22 cellular contexts compared by ENCODE assay signal in genomic region chr2:219158025-219158424, GRCh38. TPM values are rescaled to one million over a fixed set of nuclear protein-coding genes. Genes with fewer than 3 reads are reported as not detected.
DNase-seq lines count a peak whose midpoint lies in the region; ATAC-seq and TF ChIP-seq lines count a peak whose summit lies in the region.
"Had no signal": no experiment of that assay in that cellular context is flagged by ENCODE, and none has a peak within 500 bp of the region (broad histone marks: within the 10 kb centered on the region; RNA-seq: fewer than 3 reads in every experiment).

No MANE protein-coding gene starts in this region.

- peak overlapping the region; percentile 23; the same call in 1 of the 2 replicates for H2AK5ac ChIP-seq in IMR-90 (ENCODE audit: low read depth, low read length)

- ATAC-seq in IMR-90 (ENCODE audit: low read depth): no peak
- ATAC-seq: A549, GM12878, GM23338, HCT116 had no signal

- H4K8ac ChIP-seq in IMR-90 (ENCODE audit: low read depth in 2 of 2, low read length in 2 of 2): no peak overlapping the region

- dilution Hi-C loops in IMR-90 (cut with HindIII; ENCODE audit: low sequenced_read_pairs, unreplicated experiment): no loop called here

- H2AK9ac ChIP-seq in IMR-90 (replicated peaks; ENCODE audit: low read depth, low read length, poor library complexity): no peak overlapping the region

- intact Hi-C loops in IMR-90 (cut with micrococcal nuclease): no loop called here

- no peak overlapping the region for H2BK15ac ChIP-seq in IMR-90 (ENCODE audit: low read depth, low read length)

- POLR2A ChIA-PET in HEK293 (lab: Yijun Ruan, JAX): no interaction called here
- POLR2A ChIA-PET in IMR-90 (lab: Charles Lee; ENCODE audit: unreplicated experiment): no interaction called here

- WGBS in IMR-90 (ENCODE audit: extremely low coverage in 2 of 2, insufficient read length in 1 of 2), 2 experiments: 90% methylated on average over 1 of the region's 4 CpGs; no CpG with 5 or more reads in 1 of the 2 experiments

- no peak for TF ChIP-seq POLR2A in IMR-90 (IDR thresholded peaks at IDR 0.05; ENCODE audit: low read depth, low read length)

- H3K27ac ChIP-seq in HEK293 (ENCODE audit: extremely low read depth, low read depth, low read length) (no peak overlapping the region), IMR-90 (ENCODE audit: insufficient read depth, low read length) (no peak overlapping the region), MM.1S (ENCODE audit: low read length) (no peak overlapping the region)
- H3K27ac ChIP-seq: A549; BLaER1 treated with 17β-estradiol and CSF1 and Interleukin-3, amounts not matched to agents 10 nM and 100 nM had no signal

- no peak overlapping the region for H3K23ac ChIP-seq in IMR-90 (ENCODE audit: low read depth, low read length)

- H3K14ac ChIP-seq in IMR-90 (replicated peaks; ENCODE audit: low read depth, low read length): no peak overlapping the region

- no peaks in the 10 kb centered on the region for H4K20me1 ChIP-seq in IMR-90 (ENCODE audit: insufficient read depth, low read length)
- H4K20me1 ChIP-seq in MM.1S (ENCODE audit: insufficient read depth, low read length): no peaks in the 10 kb centered on the region

- H4K5ac ChIP-seq in IMR-90 (ENCODE audit: low read depth, low read length): no peak overlapping the region

- no peak overlapping the region for H3K56ac ChIP-seq in IMR-90 (ENCODE audit: extremely low read depth, insufficient read depth, low read length)

- no peak overlapping the region for H3K18ac ChIP-seq in IMR-90 (ENCODE audit: low read depth, low read length)

- H3K4me2 ChIP-seq in IMR-90 (ENCODE audit: low read depth, low read length) (no peak overlapping the region), MM.1S (ENCODE audit: low read depth, low read length) (no peak overlapping the region)
- H3K4me2 ChIP-seq: A549; BLaER1 treated with 17β-estradiol and CSF1 and Interleukin-3, amounts not matched to agents 10 nM and 100 nM; GM23338 had no signal

- CTCF ChIA-PET in HEK293 (lab: Yijun Ruan, JAX) (interaction anchor here (0.6 to 9.1 kb wide), 18 partner anchors 13 to 372 kb away, joined by 3 to 123 read pairs (median 8); partner anchors contain the start of gene SLC23A3), IMR-90 (lab: Yijun Ruan, JAX) (interaction anchor here (0.6 to 1.3 kb wide), 3 partner anchors 99 to 211 kb away, joined by 3 to 4 read pairs (median 3); no protein-coding TSS in a partner anchor)

- H3K9ac ChIP-seq in IMR-90 (ENCODE audit: low read depth, low read length) (no peak overlapping the region), MM.1S (ENCODE audit: low read length) (no peak overlapping the region)

- no peak for TF ChIP-seq RAD21 in IMR-90 (IDR thresholded peaks at IDR 0.05; ENCODE audit: low read length)

- H3K36me3 ChIP-seq in HEK293 (ENCODE audit: control insufficient read depth in 2 of 2, insufficient read depth in 1 of 2, low read length in 2 of 2) (peaks cover 3 to 29% of the 10 kb centered on the region in 2 experiments), IMR-90 (ENCODE audit: control insufficient read depth, insufficient read depth, low read length) (0 out of 2 replicates have a peak, but pooled peaks cover 3% of the 10 kb centered on the region), MM.1S (replicated peaks; ENCODE audit: insufficient read depth, low read length) (peaks cover 3% of the 10 kb centered on the region; the same call in 1 of the 2 replicates)

- no peak overlapping the region for H4K91ac ChIP-seq in IMR-90 (ENCODE audit: insufficient read depth, low read depth, low read length)

- H3K79me1 ChIP-seq in IMR-90 (ENCODE audit: low read depth in 1 of 2, low read length in 2 of 2): peaks cover 5 to 17% of the 10 kb centered on the region in 2 experiments; a peak in 2 of 4 replicates

- TF ChIP-seq CTCF in HEK293 (tag by site-specific recombination; IDR thresholded peaks at IDR 0.05) (no peak), IMR-90 (conservative IDR thresholded peaks at IDR 0.05; ENCODE audit: low read depth, low read length) (no peak), GM20000 (IDR thresholded peaks at IDR 0.05; ENCODE audit: extremely low read depth, missing control alignments) (no peak), MM.1S (IDR thresholded peaks at IDR 0.05; ENCODE audit: low read length) (no peak)

- H3K27me3 ChIP-seq in IMR-90 (ENCODE audit: control insufficient read depth, insufficient read depth, low read length) (no peaks in the 10 kb centered on the region), MM.1S (replicated peaks; ENCODE audit: insufficient read depth, low read length) (no peaks in the 10 kb centered on the region)
- H3K27me3 ChIP-seq: BE2C; BLaER1 treated with 17β-estradiol and CSF1 and Interleukin-3, amounts not matched to agents 10 nM and 100 nM had no signal

- no peaks in the 10 kb centered on the region for H3K9me3 ChIP-seq in HEK293 (ENCODE audit: control insufficient read depth, insufficient read depth, low read depth, low read length)
- H3K9me3 ChIP-seq in IMR-90 (ENCODE audit: control insufficient read depth, insufficient read depth, low read length): no peaks in the 10 kb centered on the region
- H3K9me3 ChIP-seq in MM.1S (replicated peaks; ENCODE audit: insufficient read depth, low read length): no peaks in the 10 kb centered on the region
- H3K9me3 ChIP-seq: A549; BE2C; BLaER1 treated with 17β-estradiol and CSF1 and Interleukin-3, amounts not matched to agents 10 nM and 100 nM had no signal

- H2BK5ac ChIP-seq in IMR-90 (ENCODE audit: low read depth, low read length, poor library complexity, severe bottlenecking): no peak overlapping the region

- no peak overlapping the region for H2BK20ac ChIP-seq in IMR-90 (ENCODE audit: low read depth, low read length)

- H3K4me3 ChIP-seq in HEK293 (ENCODE audit: low read depth, low read length): no peak overlapping the region
- H3K4me3 ChIP-seq in IMR-90 (ENCODE audit: insufficient read depth, low read depth, low read length): no peak overlapping the region
- no peak overlapping the region for H3K4me3 ChIP-seq in MM.1S (ENCODE audit: low read length)
- H3K4me3 ChIP-seq: A549; BLaER1 treated with 17β-estradiol and CSF1 and Interleukin-3, amounts not matched to agents 10 nM and 100 nM; GM12878; GM23338 had no signal

- H3K4me1 ChIP-seq in HEK293 (ENCODE audit: control insufficient read depth, insufficient read depth, low read length) (peaks cover 5% of the 10 kb centered on the region; the same call in 1 of the 2 replicates), IMR-90 (ENCODE audit: control insufficient read depth, insufficient read depth, low read length) (peaks cover 3% of the 10 kb centered on the region; the same call in 1 of the 2 replicates), MM.1S (ENCODE audit: low read length) (peaks cover 5% of the 10 kb centered on the region; the same call in 1 of the 2 replicates)
- H3K4me1 ChIP-seq: BE2C had no signal

- no peaks in the 10 kb centered on the region for H3F3A ChIP-seq in MM.1S (ENCODE audit: insufficient read depth, low read length)

- no peaks in the 10 kb centered on the region for H3K9me2 ChIP-seq in MM.1S (replicated peaks; ENCODE audit: insufficient read depth, low read length)

- DNase-seq in IMR-90 (no peak), mesenteric fat pad (ENCODE audit: low spot score) (peak; percentile 57), GM20000 (ENCODE audit: low spot score) (no peak), MM.1S (no peak)
- DNase-seq in stimulated activated CD4-positive, alpha-beta T cell treated with anti-CD3 and anti-CD28 coated beads, Interleukin-15, amount 100 ng/mL, for 24 hours: no peak
- DNase-seq: 8988T; ACHN; AML-193; BE2C; CD4-positive, alpha-beta T cell; CD8-positive, alpha-beta memory T cell; DMS 273 treated with DMSO at 0.1 percent for 48 hours; DMS79; GDM1; H9 had no signal

- H3K4ac ChIP-seq in IMR-90 (ENCODE audit: low read depth, low read length): no peak overlapping the region

- no peaks in the 10 kb centered on the region; the same call in 1 of the 2 replicates for H3K9me1 ChIP-seq in IMR-90 (ENCODE audit: insufficient read depth, low read length)

- BruUV-seq in IMR-90 (replicated peaks; lab: Mats Ljungman, UMichigan): no TSS peak

- H2AFZ ChIP-seq in IMR-90 (replicated peaks; ENCODE audit: low read length, poor library complexity) (no peak overlapping the region), MM.1S (ENCODE audit: low read length) (no peak overlapping the region)
- H2AFZ ChIP-seq: GM23338 had no signal

- H2BK120ac ChIP-seq in IMR-90 (ENCODE audit: low read depth, low read length): no peak overlapping the region

- H3K79me2 ChIP-seq in MM.1S (ENCODE audit: low read length): peaks cover 8% of the 10 kb centered on the region; the same call in 1 of the 2 replicates

- in situ Hi-C loops in IMR-90 (cut with MboI; ENCODE audit: low sequenced_read_pairs): no loop called here

TF ChIP-seq in HEK293, 187 proteins besides CTCF, POLR2A, EP300 and RAD21 (continues in another document):
- TF ChIP-seq ZBTB20 (tag by site-specific recombination; IDR thresholded peaks at IDR 0.05) (no peak), ZNF626 (tag by site-specific recombination; IDR thresholded peaks at IDR 0.05) (no peak)

TF ChIP-seq in IMR-90, 13 proteins besides CTCF, POLR2A, EP300 and RAD21:
- TF ChIP-seq CEBPB (IDR thresholded peaks at IDR 0.05; ENCODE audit: low read depth, low read length) (no peak), CHD1 (IDR thresholded peaks at IDR 0.05; ENCODE audit: low read depth, low read length) (no peak)

RNA-seq across cellular contexts. Expression of gene NHEJ1, which starts 2.6 kb away (rescaled TPM):
- total RNA-seq in IMR-90 (2012; rRNA removed) (15.3 and 23.1 TPM in 2 replicates), mesenteric fat pad (13.8 TPM)
- polyA plus RNA-seq in IMR-90 (2012; rRNA removed): 11.9 and 12.5 TPM in 2 replicates
- polyA plus RNA-seq in IMR-90 (2012; cell fraction: cytosol; rRNA removed): 6.0 and 11.9 TPM in 2 replicates
- polyA plus RNA-seq in IMR-90 (2012; cell fraction: nucleus; rRNA removed; ENCODE audit: low replicate concordance): 2.5 and 9.5 TPM in 2 replicates

RNA-seq across cellular contexts. Expression of gene SLC23A3, which starts 11.8 kb away (rescaled TPM):
- total RNA-seq in IMR-90 (2012; rRNA removed): under 0.01 and 0.18 TPM in 2 replicates
- polyA plus RNA-seq in IMR-90 (2012; rRNA removed): 0.43 and 0.65 TPM in 2 replicates
- polyA plus RNA-seq in IMR-90 (2012; cell fraction: cytosol; rRNA removed): 0.04 and 0.13 TPM in 2 replicates
- polyA plus RNA-seq in IMR-90 (2012; cell fraction: nucleus; rRNA removed; ENCODE audit: low replicate concordance): 6.7 and 8.4 TPM in 2 replicates
- 0.93 TPM for total RNA-seq in mesenteric fat pad
- polyA plus RNA-seq: CD14-positive monocyte; CD8-positive, alpha-beta memory T cell had no signal

RNA-seq across cellular contexts. Expression of gene CNPPD1, which starts 18.7 kb away (rescaled TPM):
- 11.1 and 11.9 TPM in 2 replicates for total RNA-seq in IMR-90 (2012; rRNA removed)
- polyA plus RNA-seq in IMR-90 (2012; rRNA removed): 29.2 and 31.9 TPM in 2 replicates
- 43.8 and 49.1 TPM in 2 replicates for polyA plus RNA-seq in IMR-90 (2012; cell fraction: cytosol; rRNA removed)
- 63.8 and 73.9 TPM in 2 replicates for polyA plus RNA-seq in IMR-90 (2012; cell fraction: nucleus; rRNA removed; ENCODE audit: low replicate concordance)
- total RNA-seq in mesenteric fat pad: 82.8 TPM

RNA-seq across cellular contexts. Expression of gene RETREG2, which starts 20.1 kb away (rescaled TPM):
- total RNA-seq in IMR-90 (2012; rRNA removed) (39.2 and 51.1 TPM in 2 replicates), mesenteric fat pad (68.1 TPM)
- 45.1 and 45.2 TPM in 2 replicates for polyA plus RNA-seq in IMR-90 (2012; rRNA removed)
- polyA plus RNA-seq in IMR-90 (2012; cell fraction: cytosol; rRNA removed): 29.0 and 35.1 TPM in 2 replicates
- 54.0 and 55.9 TPM in 2 replicates for polyA plus RNA-seq in IMR-90 (2012; cell fraction: nucleus; rRNA removed; ENCODE audit: low replicate concordance)

RNA-seq across cellular contexts. Expression of gene ZFAND2B, which starts 48.6 kb away (rescaled TPM):
- total RNA-seq in IMR-90 (2012; rRNA removed) (21.9 and 25.5 TPM in 2 replicates), mesenteric fat pad (31.3 TPM)
- 38.3 and 43.0 TPM in 2 replicates for polyA plus RNA-seq in IMR-90 (2012; rRNA removed)
- polyA plus RNA-seq in IMR-90 (2012; cell fraction: cytosol; rRNA removed): 37.3 and 38.0 TPM in 2 replicates
- polyA plus RNA-seq in IMR-90 (2012; cell fraction: nucleus; rRNA removed; ENCODE audit: low replicate concordance): 119 and 135 TPM in 2 replicates
